21 cellular contexts compared by ENCODE assay signal in genomic region chr12:12011880-12012260, GRCh38. TPM values are rescaled to one million over a fixed set of nuclear protein-coding genes. Genes with fewer than 3 reads are reported as not detected.
A peak's percentile ranks its signal among the peaks of the same experiment; 100 is the strongest.
DNase-seq lines count a peak whose midpoint lies in the region; ATAC-seq, FAIRE-seq and TF ChIP-seq lines count a peak whose summit lies in the region.
"Had no signal": no experiment of that assay in that cellular context is flagged by ENCODE, and none has a peak within 500 bp of the region (broad histone marks: within the 10 kb centered on the region; RNA-seq: fewer than 3 reads in every experiment).

No MANE protein-coding gene starts in this region.

- peak; percentile 79 for FAIRE-seq in GM19239 (lab: Jason Lieb, UNC)
- FAIRE-seq: HTR-8/SVneo had no signal

- H3K27me3 Mint-ChIP-seq in activated T-cell treated with anti-CD3 and anti-CD28 coated beads, Interleukin-2, amount 50 U/mL, for 72 hours (ENCODE audit: low read depth), result no peaks in the 10 kb centered on the region
- H3K27me3 Mint-ChIP-seq in T-cell, result no peaks in the 10 kb centered on the region
- H3K27me3 Mint-ChIP-seq in naive thymus-derived CD4-positive, alpha-beta T cell, result peaks cover 0 to 12% (median 0%) of the 10 kb centered on the region in 5 donors
- H3K27me3 Mint-ChIP-seq: CD4-positive, CD25-positive, alpha-beta regulatory T cell had no signal

- H3K4me1 ChIP-seq in naive thymus-derived CD4-positive, alpha-beta T cell (ENCODE audit: control insufficient read depth in 2 of 2, insufficient read depth in 2 of 2, low read length in 2 of 2), result peaks cover 51 to 60% of the 10 kb centered on the region in 2 donors

- no peaks in the 10 kb centered on the region for H3K9me3 Mint-ChIP-seq in activated T-cell treated with anti-CD3 and anti-CD28 coated beads, Interleukin-2, amount 50 U/mL, for 72 hours
- H3K9me3 Mint-ChIP-seq in T-cell, result no peaks in the 10 kb centered on the region
- peaks cover 0 to 7% (median 0%) of the 10 kb centered on the region in 11 donors for H3K9me3 Mint-ChIP-seq in naive thymus-derived CD4-positive, alpha-beta T cell
- H3K9me3 Mint-ChIP-seq: endodermal cell had no signal

- no peak overlapping the region for H3K27ac ChIP-seq in naive thymus-derived CD4-positive, alpha-beta T cell (ENCODE audit: low read depth, low read length)
- H3K27ac ChIP-seq: ovary, right lobe of liver, tibial artery had no signal

- CTCF ChIA-PET in T-cell (lab: Charles Lee), result interaction anchor here (0.6 to 0.9 kb wide), 6 partner anchors 20 to 344 kb away, joined by 3 to 7 read pairs (median 4); no protein-coding TSS in a partner anchor
- CTCF ChIA-PET in naive thymus-derived CD4-positive, alpha-beta T cell (lab: Charles Lee), result interaction anchor here (1.0 kb wide), 1 partner anchor 21 kb away, joined by 5 read pairs; no protein-coding TSS in a partner anchor

- DNase-seq in activated T-cell treated with anti-CD3 and anti-CD28 coated beads, Interleukin-2, amount 50 U/mL, for 72 hours, result no peak
- no peak for DNase-seq in activated T-cell treated with anti-CD3 and anti-CD28 coated beads, Interleukin-2, amount 50 U/mL, for 1 hour
- no peak for DNase-seq in GM19239 (ENCODE audit: insufficient read length, low spot score)
- no peak for DNase-seq in T-cell
- no peak for DNase-seq in naive thymus-derived CD4-positive, alpha-beta T cell
- no peak for DNase-seq in activated CD4-positive, CD25-positive, alpha-beta regulatory T cell treated with anti-CD3 and anti-CD28 coated beads, Interleukin-2, amount 50 U/mL, for 72 hours
- DNase-seq in NCI-H1105 (lab: John Stamatoyannopoulos, UW), result no peak
- DNase-seq: ACHN; CD4-positive, CD25-positive, alpha-beta regulatory T cell; NCI-H2107; NCI-H524; ovary; right lobe of liver; Right ventricle myocardium superior; tibial artery had no signal

- H3K36me3 ChIP-seq in naive thymus-derived CD4-positive, alpha-beta T cell (ENCODE audit: control insufficient read depth in 2 of 3, insufficient read depth in 3 of 3, low read length in 3 of 3), result no peaks in the 10 kb centered on the region
- H3K36me3 ChIP-seq: heart right ventricle, ovary, right lobe of liver, tibial artery had no signal

- no peaks in the 10 kb centered on the region for H3K9me3 ChIP-seq in naive thymus-derived CD4-positive, alpha-beta T cell (ENCODE audit: control insufficient read depth in 2 of 3, low read length in 3 of 3)
- H3K9me3 ChIP-seq: heart right ventricle, ovary, right lobe of liver, tibial artery had no signal

- peak overlapping the region; percentile 19 to 82 for H3K4me3 Mint-ChIP-seq in activated T-cell treated with anti-CD3 and anti-CD28 coated beads, Interleukin-2, amount 50 U/mL, for 72 hours
- H3K4me3 Mint-ChIP-seq in T-cell, result peak overlapping the region in 1 of 3 donors; percentile 80
- peak overlapping the region in 4 of 10 donors; percentile 12 to 81 (median 40) for H3K4me3 Mint-ChIP-seq in naive thymus-derived CD4-positive, alpha-beta T cell
- H3K4me3 Mint-ChIP-seq: endodermal cell had no signal

- H3K4me1 Mint-ChIP-seq in activated T-cell treated with anti-CD3 and anti-CD28 coated beads, Interleukin-2, amount 50 U/mL, for 72 hours (ENCODE audit: low read depth), result peaks cover 96% of the 10 kb centered on the region
- peaks cover 65 to 92% (median 91%) of the 10 kb centered on the region in 3 donors for H3K4me1 Mint-ChIP-seq in T-cell
- H3K4me1 Mint-ChIP-seq in naive thymus-derived CD4-positive, alpha-beta T cell, result peaks cover 54 to 91% (median 90%) of the 10 kb centered on the region in 7 donors

- no peak overlapping the region for H3K4me3 ChIP-seq in naive thymus-derived CD4-positive, alpha-beta T cell (ENCODE audit: low read length)
- H3K4me3 ChIP-seq: heart right ventricle, ovary, right lobe of liver, tibial artery had no signal

- intact Hi-C loops in naive thymus-derived CD4-positive, alpha-beta T cell (cut with micrococcal nuclease), result loop anchor here in 1 of 2 donors (2.0 to 10.0 kb wide), 3 partner anchors 13 to 473 kb away; no protein-coding TSS in a partner anchor

- H3K27me3 ChIP-seq in naive thymus-derived CD4-positive, alpha-beta T cell (ENCODE audit: control insufficient read depth in 2 of 2, insufficient read depth in 2 of 2, low read length in 2 of 2), result no peaks in the 10 kb centered on the region
- H3K27me3 ChIP-seq: heart right ventricle, ovary, right lobe of liver, tibial artery had no signal

- peak overlapping the region; percentile 88 for H3K27ac Mint-ChIP-seq in activated T-cell treated with anti-CD3 and anti-CD28 coated beads, Interleukin-2, amount 50 U/mL, for 72 hours
- H3K27ac Mint-ChIP-seq in T-cell, result peak overlapping the region; percentile 5 to 96
- peak overlapping the region in 8 of 9 donors; percentile 9 to 94 (median 85) for H3K27ac Mint-ChIP-seq in naive thymus-derived CD4-positive, alpha-beta T cell

- POLR2A ChIA-PET in T-cell (lab: Charles Lee), result no interaction called here
- POLR2A ChIA-PET in naive thymus-derived CD4-positive, alpha-beta T cell (lab: Charles Lee), result interaction anchor here (0.6 kb wide), 1 partner anchor 156 kb away, joined by 3 read pairs; no protein-coding TSS in a partner anchor

- peaks cover 2 to 3% of the 10 kb centered on the region in 2 donors for H3K36me3 Mint-ChIP-seq in activated T-cell treated with anti-CD3 and anti-CD28 coated beads, Interleukin-2, amount 50 U/mL, for 72 hours (ENCODE audit: insufficient read depth in 2 of 2)
- no peaks in the 10 kb centered on the region for H3K36me3 Mint-ChIP-seq in T-cell
- H3K36me3 Mint-ChIP-seq in naive thymus-derived CD4-positive, alpha-beta T cell, result peaks cover 0 to 32% (median 0%) of the 10 kb centered on the region in 5 donors

- no peak for ATAC-seq in activated T-cell treated with anti-CD3 and anti-CD28 coated beads, Interleukin-2, amount 50 U/mL, for 72 hours (replicated peaks in 1 of 2)
- ATAC-seq in T-cell (replicated peaks in 1 of 4) (no peak), SK-N-SH treated with all-trans-retinoic acid at 6 μM for 48 hours (no peak)
- no peak for ATAC-seq in naive thymus-derived CD4-positive, alpha-beta T cell

TF ChIP-seq in SK-N-SH treated with all-trans-retinoic acid at 6 μM for 48 hours, 23 proteins besides CTCF, POLR2A, EP300 and RAD21:
- no peak for TF ChIP-seq ZFP30 (CRISPR knock-in tag; IDR thresholded peaks at IDR 0.05)
- TF ChIP-seq CREB5 (CRISPR knock-in tag; IDR thresholded peaks at IDR 0.05; ENCODE audit: low read depth), result no peak
- no peak for TF ChIP-seq ZNF565 (CRISPR knock-in tag; conservative IDR thresholded peaks at IDR 0.05; ENCODE audit: low read depth)
- TF ChIP-seq TOX (CRISPR knock-in tag; IDR thresholded peaks at IDR 0.05; ENCODE audit: borderline replicate concordance), result no peak
- TF ChIP-seq OSR1 (CRISPR knock-in tag; IDR thresholded peaks at IDR 0.05), result no peak
- TF ChIP-seq TCF4 (CRISPR knock-in tag; IDR thresholded peaks at IDR 0.05; ENCODE audit: borderline replicate concordance), result no peak

RNA-seq across cellular contexts. Expression of gene BCL2L14, which starts 58.9 kb away (rescaled TPM):
- 1 to 10 TPM; 3.2 to 6.0 TPM for total RNA-seq in activated T-cell treated with anti-CD3 and anti-CD28 coated beads, Interleukin-2, amount 50 U/mL, for 72 hours
- total RNA-seq in T-cell, result 1 to 10 TPM in 2 of 5 donors, under 1 TPM in 2, not detected in 1; 0.47 to 1.1 (median 0.77) TPM
- total RNA-seq in naive thymus-derived CD4-positive, alpha-beta T cell, result 1 to 10 TPM in 3 of 5 experiments, under 1 TPM in 2; 0.92 to 7.6 (median 1.4) TPM
- polyA plus RNA-seq in naive thymus-derived CD4-positive, alpha-beta T cell, result not detected
- total RNA-seq: fibroblast of lung, H4, Right ventricle myocardium superior had no signal
- polyA plus RNA-seq: fibroblast of lung, heart right ventricle, ovary had no signal
